13 cellular contexts compared by ENCODE assay signal in genomic region chr4:152032722-152033131, GRCh38.
DNase-seq lines count a peak whose midpoint lies in the region; ATAC-seq and TF ChIP-seq lines count a peak whose summit lies in the region.
"Had no signal": no experiment of that assay in that cellular context is flagged by ENCODE, and none has a peak within 500 bp of the region (broad histone marks: within the 10 kb centered on the region; RNA-seq: fewer than 3 reads in every experiment).

No MANE protein-coding gene starts in this region.

- no peaks in the 10 kb centered on the region for H3K4me1 Mint-ChIP-seq in activated T-helper 2 cell treated with anti-CD3 and anti-CD28 coated beads, Interferon-gamma antibody, Interleukin-2, Interleukin-4, amounts not matched to agents 10 μg/mL and 5 μg/mL and 100 μg/mL, durations not matched to agents 14 hours and 24 hours and 36 hours (ENCODE audit: low read depth)
- peaks cover 0 to 7% (median 0%) of the 10 kb centered on the region in 4 donors for H3K4me1 Mint-ChIP-seq in naive thymus-derived CD8-positive, alpha-beta T cell

- H3K27ac ChIP-seq in tibial artery: peak overlapping the region; percentile 27 to 57

- H3K27me3 Mint-ChIP-seq in activated T-helper 2 cell treated with anti-CD3 and anti-CD28 coated beads, Interferon-gamma antibody, Interleukin-2, Interleukin-4, amounts not matched to agents 10 μg/mL and 5 μg/mL and 100 μg/mL, durations not matched to agents 14 hours and 24 hours and 36 hours (ENCODE audit: low read depth): peaks cover 6% of the 10 kb centered on the region
- H3K27me3 Mint-ChIP-seq in naive thymus-derived CD8-positive, alpha-beta T cell: no peaks in the 10 kb centered on the region
- H3K27me3 Mint-ChIP-seq: activated naive CD8-positive, alpha-beta T cell treated with anti-CD3 and anti-CD28 coated beads for 36 hours had no signal

- H3K27me3 ChIP-seq in tibial artery: no peaks in the 10 kb centered on the region
- H3K27me3 ChIP-seq: dorsolateral prefrontal cortex had no signal

- H3K36me3 ChIP-seq in tibial artery: no peaks in the 10 kb centered on the region

- H3K4me3 ChIP-seq in tibial artery: no peak overlapping the region
- H3K4me3 ChIP-seq: dorsolateral prefrontal cortex, lung had no signal

- intact Hi-C loops in tibial artery (cut with DNase I; ENCODE audit: low total_unique reads): no loop called here
- intact Hi-C loops in activated T-helper 2 cell treated with anti-CD3 and anti-CD28 coated beads, Interferon-gamma antibody, Interleukin-2, Interleukin-4, amounts not matched to agents 10 μg/mL and 5 μg/mL and 100 μg/mL, durations not matched to agents 14 hours and 24 hours and 36 hours (cut with micrococcal nuclease): no loop called here

- H3K36me3 Mint-ChIP-seq in activated T-helper 2 cell treated with anti-CD3 and anti-CD28 coated beads, Interferon-gamma antibody, Interleukin-2, Interleukin-4, amounts not matched to agents 10 μg/mL and 5 μg/mL and 100 μg/mL, durations not matched to agents 14 hours and 24 hours and 36 hours (ENCODE audit: low read depth): no peaks in the 10 kb centered on the region
- peaks cover 0 to 4% (median 0%) of the 10 kb centered on the region in 3 donors for H3K36me3 Mint-ChIP-seq in naive thymus-derived CD8-positive, alpha-beta T cell
- H3K36me3 Mint-ChIP-seq: activated naive CD8-positive, alpha-beta T cell treated with anti-CD3 and anti-CD28 coated beads for 36 hours had no signal

- H3K4me3 Mint-ChIP-seq in activated T-helper 2 cell treated with anti-CD3 and anti-CD28 coated beads, Interferon-gamma antibody, Interleukin-2, Interleukin-4, amounts not matched to agents 10 μg/mL and 5 μg/mL and 100 μg/mL, durations not matched to agents 14 hours and 24 hours and 36 hours (ENCODE audit: low read depth): no peak overlapping the region
- no peak overlapping the region for H3K4me3 Mint-ChIP-seq in naive thymus-derived CD8-positive, alpha-beta T cell
- H3K4me3 Mint-ChIP-seq: activated naive CD8-positive, alpha-beta T cell treated with anti-CD3 and anti-CD28 coated beads for 36 hours had no signal

- TF ChIP-seq CTCF in tibial artery (IDR thresholded peaks at IDR 0.05): no peak

- H3K9me3 ChIP-seq in tibial artery: no peaks in the 10 kb centered on the region

- H3K4me1 ChIP-seq in tibial artery: peaks cover 0 to 20% (median 2%) of the 10 kb centered on the region in 4 donors

- H3K27ac Mint-ChIP-seq in activated T-helper 2 cell treated with anti-CD3 and anti-CD28 coated beads, Interferon-gamma antibody, Interleukin-2, Interleukin-4, amounts not matched to agents 10 μg/mL and 5 μg/mL and 100 μg/mL, durations not matched to agents 14 hours and 24 hours and 36 hours: no peak overlapping the region
- no peak overlapping the region for H3K27ac Mint-ChIP-seq in naive thymus-derived CD8-positive, alpha-beta T cell
- H3K27ac Mint-ChIP-seq: activated naive CD8-positive, alpha-beta T cell treated with anti-CD3 and anti-CD28 coated beads for 36 hours had no signal

- DNase-seq in HT1080 (ENCODE audit: low read depth) (peak; percentile 64), dedifferentiated amniotic fluid mesenchymal stem cell (ENCODE audit: extremely low spot score) (peak; percentile 44), kidney glomerular epithelial cell (lab: John Stamatoyannopoulos, UW) (peak; percentile 26), tibial artery (peak in 1 of 2 donors; percentile 53)
- no peak for DNase-seq in stimulated activated CD4-positive, alpha-beta T cell treated with anti-CD3 and anti-CD28 coated beads, Interleukin-4, amount 100 ng/mL, for 4 hours
- DNase-seq in activated T-helper 2 cell treated with anti-CD3 and anti-CD28 coated beads, Interferon-gamma antibody, Interleukin-2, Interleukin-4, amounts not matched to agents 10 μg/mL and 5 μg/mL and 100 μg/mL, durations not matched to agents 14 hours and 24 hours and 36 hours (ENCODE audit: low spot score): no peak
- DNase-seq in naive thymus-derived CD8-positive, alpha-beta T cell: no peak
- DNase-seq: activated naive CD8-positive, alpha-beta T cell treated with anti-CD3 and anti-CD28 coated beads for 36 hours; NCI-H1105; NCI-H526 treated with DMSO at 0.1 percent for 48 hours; SHP77 treated with DMSO at 0.1 percent for 48 hours had no signal

- POLR2A ChIA-PET in naive thymus-derived CD8-positive, alpha-beta T cell (lab: Charles Lee): interaction anchor here (1.0 kb wide), 1 partner anchor 68 kb away, joined by 3 read pairs; no protein-coding TSS in a partner anchor

- peaks cover 4% of the 10 kb centered on the region for H3K9me3 Mint-ChIP-seq in activated T-helper 2 cell treated with anti-CD3 and anti-CD28 coated beads, Interferon-gamma antibody, Interleukin-2, Interleukin-4, amounts not matched to agents 10 μg/mL and 5 μg/mL and 100 μg/mL, durations not matched to agents 14 hours and 24 hours and 36 hours
- H3K9me3 Mint-ChIP-seq in naive thymus-derived CD8-positive, alpha-beta T cell: peaks cover 0 to 10% (median 0%) of the 10 kb centered on the region in 9 donors
- H3K9me3 Mint-ChIP-seq: activated naive CD8-positive, alpha-beta T cell treated with anti-CD3 and anti-CD28 coated beads for 36 hours had no signal

- no peak for ATAC-seq in naive thymus-derived CD8-positive, alpha-beta T cell

Comparison
In these comparisons a context has a peak if more than half of its experiments do, and no peak if none do; other contexts are left out.
1. DNase-seq: peak in HT1080 (single experiment), dedifferentiated amniotic fluid mesenchymal stem cell (single experiment) and kidney glomerular epithelial cell (single experiment); none in stimulated activated CD4-positive, alpha-beta T cell treated with anti-CD3 and anti-CD28 coated beads, Interleukin-4, amount 100 ng/mL, for 4 hours (0 of 2), activated T-helper 2 cell treated with anti-CD3 and anti-CD28 coated beads, Interferon-gamma antibody, Interleukin-2, Interleukin-4, amounts not matched to agents 10 μg/mL and 5 μg/mL and 100 μg/mL, durations not matched to agents 14 hours and 24 hours and 36 hours (single experiment) and naive thymus-derived CD8-positive, alpha-beta T cell (0 of 10).